In the genomic region with DNA sequence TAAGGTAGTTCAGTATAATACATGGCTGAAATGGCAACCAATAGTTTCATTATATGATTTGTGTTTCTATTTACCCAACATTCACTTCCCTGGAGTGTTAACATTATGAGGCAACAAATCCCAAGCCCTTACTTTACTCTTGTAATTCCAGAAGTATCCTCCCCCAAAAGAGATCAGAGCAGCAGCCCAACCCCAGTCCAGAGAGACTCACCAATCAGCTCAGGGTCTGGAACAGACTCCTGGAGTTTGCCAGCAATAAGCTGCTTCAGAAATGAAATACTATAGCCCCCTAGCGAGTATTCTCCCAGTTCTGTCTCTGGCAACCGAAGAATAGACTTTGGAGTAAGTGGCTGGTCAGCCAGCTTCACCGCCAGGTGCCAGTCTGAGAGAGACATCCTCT, we compare ENCODE assay signal across 16 cellular contexts.
"Had no signal": no experiment of that assay in that cellular context is flagged by ENCODE, and none has a peak within 500 bp of the region (broad histone marks: within the 10 kb centered on the region; RNA-seq: fewer than 3 reads in every experiment).

No MANE protein-coding gene starts in this region.

- H3K4me3 ChIP-seq: lung, mucosa of descending colon, ovary, suprapubic skin, upper lobe of right lung had no signal

- H3K27ac ChIP-seq: ovary, suprapubic skin, upper lobe of right lung had no signal

- H3K27me3 ChIP-seq: ovary, suprapubic skin, upper lobe of right lung had no signal

- H3K36me3 Mint-ChIP-seq: natural killer cell had no signal

- H3K9me3 Mint-ChIP-seq: central memory CD8-positive, alpha-beta T cell; natural killer cell had no signal

- H3K27me3 Mint-ChIP-seq: central memory CD8-positive, alpha-beta T cell had no signal

- H3K4me3 Mint-ChIP-seq: central memory CD8-positive, alpha-beta T cell had no signal

- DNase-seq: activated CD4-positive, alpha-beta T cell treated with anti-CD3 and anti-CD28 coated beads, Interleukin-2, amount 50 U/mL, for 48 hours; activated T-cell treated with anti-CD3 and anti-CD28 coated beads, Interleukin-2, amount 50 U/mL, for 72 hours; hypothalamus; left cardiac atrium; mucosa of descending colon; natural killer cell; ovary; stimulated activated CD4-positive, alpha-beta T cell treated with anti-CD3 and anti-CD28 coated beads, Interleukin-2, amount 100 ng/mL, for 48 hours; stimulated activated naive CD4-positive, alpha-beta T cell treated with Interleukin-2 at 50 U/mL for 16 hours; T-helper 2 cell; upper lobe of right lung had no signal

- ATAC-seq: activated CD4-positive, CD25-positive, alpha-beta regulatory T cell treated with anti-CD3 and anti-CD28 coated beads, Interleukin-2, amount 50 U/mL, for 24 hours; activated T-cell treated with anti-CD3 and anti-CD28 coated beads, Interleukin-2, amount 50 U/mL, for 72 hours; left cardiac atrium; mucosa of descending colon; natural killer cell; upper lobe of right lung had no signal

- FAIRE-seq: TTC549 had no signal

- H3K9me3 ChIP-seq: mucosa of descending colon, ovary, suprapubic skin, upper lobe of right lung had no signal

- H3K36me3 ChIP-seq: ovary had no signal
